In genomic region chr7:76358053-76358477, GRCh38 we compare ENCODE assay signal across 8 cellular contexts. TPM values are rescaled to one million over a fixed set of nuclear protein-coding genes. Genes with fewer than 3 reads are reported as not detected.
DNase-seq lines count a peak whose midpoint lies in the region; ATAC-seq and TF ChIP-seq lines count a peak whose summit lies in the region.

No MANE protein-coding gene starts in this region.

- H3K9me3 Mint-ChIP-seq in brain: peaks cover 0 to 19% (median 4%) of the 10 kb centered on the region in 5 experiments

- TF ChIP-seq RAD21 in Ishikawa (IDR thresholded peaks at IDR 0.05; ENCODE audit: low read depth): no peak

- peak overlapping the region; percentile 95 to 100 (median 99) for H3K27ac Mint-ChIP-seq in brain

- peaks cover 48% of the 10 kb centered on the region for H3K36me3 Mint-ChIP-seq in brain

- H3K4me3 Mint-ChIP-seq in brain: peak overlapping the region; percentile 94 to 97 (median 96)

- peaks cover 51% of the 10 kb centered on the region for H3K4me1 Mint-ChIP-seq in brain

- DNase-seq in DMS53 (lab: John Stamatoyannopoulos, UW) (peak; percentile 86), T-helper 2 cell (peak; percentile 13 to 58 (median 30)), iPS-NIHi7 (ENCODE audit: extremely low spot score) (peak; percentile 38), COLO829 (ENCODE audit: low spot score) (no peak)
- DNase-seq in stimulated activated CD4-positive, alpha-beta T cell treated with anti-CD3 and anti-CD28 coated beads, Interleukin-15, amount 100 ng/mL, for 1 hour (ENCODE audit: low read depth in 1 of 2, low spot score in 1 of 2): peak; percentile 26 to 45

- H3K27me3 Mint-ChIP-seq in brain: peaks cover 12% of the 10 kb centered on the region

- no peak for TF ChIP-seq EP300 in Ishikawa (IDR thresholded peaks at IDR 0.05; ENCODE audit: borderline replicate concordance)

- TF ChIP-seq CTCF in brain (conservative IDR thresholded peaks at IDR 0.05): no peak

- peak; percentile 27 for ATAC-seq in GM21515 (IDR thresholded peaks at IDR 0.05; ENCODE audit: unreplicated experiment)

TF ChIP-seq in Ishikawa, 13 proteins besides CTCF, POLR2A, EP300 and RAD21:
- TF ChIP-seq EGR1 (IDR thresholded peaks at IDR 0.05) (peak; percentile 23; the same call in 1 of the 2 replicates), CEBPB (IDR thresholded peaks at IDR 0.05) (no peak), NFIC (IDR thresholded peaks at IDR 0.05) (no peak), USF1 (IDR thresholded peaks at IDR 0.05) (no peak), TCF12 (IDR thresholded peaks at IDR 0.05; ENCODE audit: low read depth) (no peak)
- TF ChIP-seq, protein P1, sequence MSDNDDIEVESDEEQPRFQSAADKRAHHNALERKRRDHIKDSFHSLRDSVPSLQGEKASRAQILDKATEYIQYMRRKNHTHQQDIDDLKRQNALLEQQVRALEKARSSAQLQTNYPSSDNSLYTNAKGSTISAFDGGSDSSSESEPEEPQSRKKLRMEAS (IDR thresholded peaks at IDR 0.05): peak; percentile 14; the same call in 1 of the 2 replicates
TF ChIP-seq in Ishikawa: peak in this region for 2.

RNA-seq across cellular contexts. Expression of gene YWHAG, which starts 0.7 kb away (rescaled TPM):
- 215 TPM for polyA plus RNA-seq in brain (ENCODE audit: insufficient read depth, low read depth, low replicate concordance)

RNA-seq across cellular contexts. Expression of gene SSC4D, which starts 51.4 kb away (rescaled TPM):
- polyA plus RNA-seq in brain (ENCODE audit: insufficient read depth, low read depth, low replicate concordance): 2.2 TPM

RNA-seq across cellular contexts. Expression of gene HSPB1, which starts 55.6 kb away (rescaled TPM):
- polyA plus RNA-seq in brain (ENCODE audit: insufficient read depth, low read depth, low replicate concordance): 404 TPM
